In genomic region chr19:3413796-3414327, GRCh38 we compare ENCODE assay signal across 1 cellular context.
TF ChIP-seq lines count a peak whose summit lies in the region.

No MANE protein-coding gene starts in this region.

TF ChIP-seq in HepG2, 621 proteins besides CTCF, POLR2A, EP300 and RAD21 (continued from another document):
- TF ChIP-seq HNF1A (IDR thresholded peaks at IDR 0.05; ENCODE audit: low read depth) (0 out of 2 replicates have a peak, but pooled peaks have one; percentile 52), HNF1A (CRISPR knock-in tag; IDR thresholded peaks at IDR 0.05; ENCODE audit: borderline replicate concordance) (no peak), KMT2B (CRISPR knock-in tag; IDR thresholded peaks at IDR 0.05) (no peak; the same call in 1 of the 2 replicates), MAFG (CRISPR knock-in tag; IDR thresholded peaks at IDR 0.05) (0 out of 2 replicates have a peak, but pooled peaks have one; percentile 14), MED13 (CRISPR knock-in tag; IDR thresholded peaks at IDR 0.05) (no peak), ZNF556 (CRISPR knock-in tag; IDR thresholded peaks at IDR 0.05; ENCODE audit: borderline replicate concordance) (peak; percentile 64; the same call in 1 of the 2 replicates), RBAK (CRISPR knock-in tag; IDR thresholded peaks at IDR 0.05) (peak; percentile 61; the same call in 1 of the 2 replicates), ZNF441 (CRISPR knock-in tag; IDR thresholded peaks at IDR 0.05; ENCODE audit: borderline replicate concordance) (peak; percentile 67; the same call in 1 of the 2 replicates), FOXO1 (CRISPR knock-in tag; IDR thresholded peaks at IDR 0.05) (peak; percentile 84; the same call in 1 of the 2 replicates), HIVEP1 (CRISPR knock-in tag; IDR thresholded peaks at IDR 0.05) (peak; percentile 73), ZNF629 (CRISPR knock-in tag; conservative IDR thresholded peaks at IDR 0.05) (peak; percentile 98), ZNF75D (CRISPR knock-in tag; IDR thresholded peaks at IDR 0.05; ENCODE audit: borderline replicate concordance) (no peak), ZNF407 (CRISPR knock-in tag; IDR thresholded peaks at IDR 0.05; ENCODE audit: not compliant biosample characterization) (no peak), ZNF615 (CRISPR knock-in tag; IDR thresholded peaks at IDR 0.05; ENCODE audit: borderline replicate concordance) (no peak), ZNF841 (CRISPR knock-in tag; IDR thresholded peaks at IDR 0.05; ENCODE audit: borderline replicate concordance) (no peak), FOXK1 (CRISPR knock-in tag; IDR thresholded peaks at IDR 0.05; ENCODE audit: borderline replicate concordance, low read depth) (peak; percentile 81; the same call in 1 of the 2 replicates), ZNF839 (CRISPR knock-in tag; IDR thresholded peaks at IDR 0.05; ENCODE audit: borderline replicate concordance) (no peak), TFE3 (CRISPR knock-in tag; IDR thresholded peaks at IDR 0.05) (peak; percentile 92), AKNA (CRISPR knock-in tag; IDR thresholded peaks at IDR 0.05; ENCODE audit: borderline replicate concordance) (no peak), ATF2 (CRISPR knock-in tag; IDR thresholded peaks at IDR 0.05) (peak; percentile 63; the same call in 1 of the 2 replicates), KDM6A (CRISPR knock-in tag; IDR thresholded peaks at IDR 0.05; ENCODE audit: low read depth) (0 out of 2 replicates have a peak, but pooled peaks have one; percentile 28), HDAC2 (CRISPR knock-in tag; IDR thresholded peaks at IDR 0.05) (peak; percentile 94; the same call in 1 of the 2 replicates), MYNN (CRISPR knock-in tag; IDR thresholded peaks at IDR 0.05; ENCODE audit: low read depth) (no peak), MED1 (CRISPR knock-in tag; IDR thresholded peaks at IDR 0.05) (peak; percentile 95), SOX5 (CRISPR knock-in tag; IDR thresholded peaks at IDR 0.05; ENCODE audit: borderline replicate concordance) (peak; percentile 85), MXD4 (CRISPR knock-in tag; IDR thresholded peaks at IDR 0.05) (no peak), SNAPC5 (CRISPR knock-in tag; IDR thresholded peaks at IDR 0.05; ENCODE audit: borderline replicate concordance) (no peak), MXI1 (IDR thresholded peaks at IDR 0.05; ENCODE audit: borderline replicate concordance, low read depth, low read length) (no peak; the same call in 2 of the 3 replicates), PHF8 (CRISPR knock-in tag; IDR thresholded peaks at IDR 0.05) (no peak), CREBL2 (CRISPR knock-in tag; IDR thresholded peaks at IDR 0.05; ENCODE audit: borderline replicate concordance) (no peak), MAFF (IDR thresholded peaks at IDR 0.05; ENCODE audit: low read depth, low read length) (peak; percentile 98)
TF ChIP-seq in HepG2: peak in this region for 202.
